Comparison of ENCODE assay signal across 9 cellular contexts in genomic region chr10:29471483-29471859, GRCh38.
DNase-seq lines count a peak whose midpoint lies in the region; ATAC-seq, FAIRE-seq and TF ChIP-seq lines count a peak whose summit lies in the region.
"Had no signal": no experiment of that assay in that cellular context is flagged by ENCODE, and none has a peak within 500 bp of the region (broad histone marks: within the 10 kb centered on the region; RNA-seq: fewer than 3 reads in every experiment).

No MANE protein-coding gene starts in this region.

- DNase-seq in GM03348 (ENCODE audit: low spot score): peak; percentile 84
- peak; percentile 17 for DNase-seq in NOMO-1 treated with dmso at 0.1 percent for 144 hours (lab: John Stamatoyannopoulos, UW; ENCODE audit: unreplicated experiment)
- DNase-seq in dermis blood vessel endothelial cell: peak; percentile 20
- DNase-seq in gastrocnemius medialis: no peak
- no peak for DNase-seq in small intestine
- DNase-seq in CD8-positive, alpha-beta memory T cell: no peak
- DNase-seq: MM.1S had no signal

- peak overlapping the region; percentile 69 to 86 (median 82) for H3K27ac ChIP-seq in gastrocnemius medialis
- no peak overlapping the region for H3K27ac ChIP-seq in small intestine (ENCODE audit: low read depth in 1 of 2, low read length in 1 of 2)
- H3K27ac ChIP-seq in CD8-positive, alpha-beta memory T cell (ENCODE audit: low read depth, low read length): no peak overlapping the region

- in situ Hi-C loops in gastrocnemius medialis (cut with MboI; ENCODE audit: low sequenced_read_pairs in 4 of 4): no loop called here

- no peak for TF ChIP-seq POLR2A in gastrocnemius medialis (IDR thresholded peaks at IDR 0.05)

- H3K9me3 ChIP-seq in gastrocnemius medialis (no peaks in the 10 kb centered on the region), small intestine (ENCODE audit: control insufficient read depth, low read depth) (no peaks in the 10 kb centered on the region)
- H3K9me3 ChIP-seq in CD8-positive, alpha-beta memory T cell (ENCODE audit: low read length): no peaks in the 10 kb centered on the region

- CTCF ChIA-PET in CD8-positive, alpha-beta memory T cell (lab: Charles Lee): no interaction called here

- intact Hi-C loops in gastrocnemius medialis (cut with DNase I; ENCODE audit: low total_unique reads): no loop called here

- FAIRE-seq in small intestine (lab: Jason Lieb, UNC): no peak

- H3K27me3 Mint-ChIP-seq in CD8-positive, alpha-beta memory T cell: no peaks in the 10 kb centered on the region

- H3K4me3 ChIP-seq in gastrocnemius medialis (no peak overlapping the region), small intestine (ENCODE audit: low read depth in 1 of 2, low read length in 2 of 2) (no peak overlapping the region)
- no peak overlapping the region for H3K4me3 ChIP-seq in CD8-positive, alpha-beta memory T cell (ENCODE audit: low read length)

- H3K36me3 Mint-ChIP-seq in CD8-positive, alpha-beta memory T cell: peaks cover 11 to 66% (median 18%) of the 10 kb centered on the region in 3 donors

- H3K4me1 ChIP-seq in gastrocnemius medialis: peaks cover 72 to 84% of the 10 kb centered on the region in 2 donors
- H3K4me1 ChIP-seq in small intestine (ENCODE audit: control insufficient read depth in 2 of 2, insufficient read depth in 1 of 2, low read depth in 1 of 2, low read length in 1 of 2): no peaks in the 10 kb centered on the region
- H3K4me1 ChIP-seq in CD8-positive, alpha-beta memory T cell (ENCODE audit: insufficient read depth, low read length): no peaks in the 10 kb centered on the region

- no peaks in the 10 kb centered on the region for H3K4me1 Mint-ChIP-seq in CD8-positive, alpha-beta memory T cell

- H3K4me3 Mint-ChIP-seq in CD8-positive, alpha-beta memory T cell: no peak overlapping the region

- TF ChIP-seq CTCF in gastrocnemius medialis (IDR thresholded peaks at IDR 0.05 in 4 of 5, conservative IDR thresholded peaks at IDR 0.05 in 1 of 5): no peak

- 12 to 28% (median 24%) methylated on average over 1 of the region's 1 CpG for WGBS in small intestine, 3 donors

- no peaks in the 10 kb centered on the region for H3K9me3 Mint-ChIP-seq in CD8-positive, alpha-beta memory T cell

- H3K27ac Mint-ChIP-seq in CD8-positive, alpha-beta memory T cell: peak overlapping the region in 2 of 8 donors; percentile 58 to 73

- POLR2A ChIA-PET in CD8-positive, alpha-beta memory T cell (lab: Charles Lee): no interaction called here

- H3K27me3 ChIP-seq in gastrocnemius medialis (no peaks in the 10 kb centered on the region), small intestine (ENCODE audit: control insufficient read depth in 2 of 2, insufficient read depth in 2 of 2, low read length in 2 of 2) (no peaks in the 10 kb centered on the region)
- H3K27me3 ChIP-seq in CD8-positive, alpha-beta memory T cell (ENCODE audit: insufficient read depth, low read length, poor library complexity, severe bottlenecking): no peaks in the 10 kb centered on the region

- no peak for ATAC-seq in gastrocnemius medialis
- no peak for ATAC-seq in GM21526 (IDR thresholded peaks at IDR 0.05; ENCODE audit: low FRiP score, unreplicated experiment)
- no peak for ATAC-seq in HG03342 (IDR thresholded peaks at IDR 0.05; ENCODE audit: unreplicated experiment)

- H3K36me3 ChIP-seq in gastrocnemius medialis (peaks cover 0 to 90% of the 10 kb centered on the region in 2 donors), small intestine (ENCODE audit: control insufficient read depth in 2 of 2, insufficient read depth in 2 of 2, low read length in 2 of 2) (peaks cover 4 to 13% of the 10 kb centered on the region in 2 donors)
- peaks cover 4% of the 10 kb centered on the region for H3K36me3 ChIP-seq in CD8-positive, alpha-beta memory T cell (ENCODE audit: insufficient read depth, low read length)

Comparison
In these comparisons a context has a peak if more than half of its experiments do, and no peak if none do; other contexts are left out.
1. DNase-seq: peak in GM03348 (single experiment), NOMO-1 treated with dmso at 0.1 percent for 144 hours (single experiment) and dermis blood vessel endothelial cell (single experiment); none in gastrocnemius medialis (0 of 2), small intestine (single experiment) and CD8-positive, alpha-beta memory T cell (0 of 5).
2. H3K27ac ChIP-seq: peak in gastrocnemius medialis (4 of 4); none in small intestine (0 of 2) and CD8-positive, alpha-beta memory T cell (single experiment).